In the genomic region with DNA sequence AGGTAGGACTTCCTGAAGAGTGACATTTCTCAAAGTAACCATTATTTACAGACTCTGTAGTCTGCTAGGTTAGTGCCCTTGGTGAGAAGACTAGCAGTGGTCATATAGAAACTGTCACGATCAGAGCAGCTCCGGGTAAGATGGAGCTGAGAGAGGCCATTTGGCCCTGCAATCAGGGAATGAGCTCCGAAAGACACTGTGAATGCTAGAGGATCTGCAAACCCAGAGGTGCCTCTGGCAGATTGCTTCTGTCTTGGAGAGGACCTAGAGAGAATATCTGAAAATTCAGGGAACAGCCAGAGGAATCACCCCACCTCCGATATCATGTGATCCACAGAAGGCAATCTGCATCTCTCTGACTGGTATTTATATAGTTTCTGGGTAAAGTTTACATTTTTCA, we compare ENCODE assay signal across 3 cellular contexts.
"Had no signal": no experiment of that assay in that cellular context is flagged by ENCODE, and none has a peak within 500 bp of the region (broad histone marks: within the 10 kb centered on the region; RNA-seq: fewer than 3 reads in every experiment).

No MANE protein-coding gene starts in this region.

- H3K4me3 ChIP-seq: GM12878 had no signal

- ATAC-seq: GM12878 had no signal

- DNase-seq: GDM1, GF-D8 had no signal
